ENCODE assay signal across 2 cellular contexts in genomic region chrX:129637217-129638109, GRCh38.
A peak's percentile ranks its signal among the peaks of the same experiment; 100 is the strongest.
TF ChIP-seq lines count a peak whose summit lies in the region.

No MANE protein-coding gene starts in this region.

TF ChIP-seq in GM23338, 12 proteins besides CTCF, POLR2A, EP300 and RAD21:
- TF ChIP-seq, protein P1, sequence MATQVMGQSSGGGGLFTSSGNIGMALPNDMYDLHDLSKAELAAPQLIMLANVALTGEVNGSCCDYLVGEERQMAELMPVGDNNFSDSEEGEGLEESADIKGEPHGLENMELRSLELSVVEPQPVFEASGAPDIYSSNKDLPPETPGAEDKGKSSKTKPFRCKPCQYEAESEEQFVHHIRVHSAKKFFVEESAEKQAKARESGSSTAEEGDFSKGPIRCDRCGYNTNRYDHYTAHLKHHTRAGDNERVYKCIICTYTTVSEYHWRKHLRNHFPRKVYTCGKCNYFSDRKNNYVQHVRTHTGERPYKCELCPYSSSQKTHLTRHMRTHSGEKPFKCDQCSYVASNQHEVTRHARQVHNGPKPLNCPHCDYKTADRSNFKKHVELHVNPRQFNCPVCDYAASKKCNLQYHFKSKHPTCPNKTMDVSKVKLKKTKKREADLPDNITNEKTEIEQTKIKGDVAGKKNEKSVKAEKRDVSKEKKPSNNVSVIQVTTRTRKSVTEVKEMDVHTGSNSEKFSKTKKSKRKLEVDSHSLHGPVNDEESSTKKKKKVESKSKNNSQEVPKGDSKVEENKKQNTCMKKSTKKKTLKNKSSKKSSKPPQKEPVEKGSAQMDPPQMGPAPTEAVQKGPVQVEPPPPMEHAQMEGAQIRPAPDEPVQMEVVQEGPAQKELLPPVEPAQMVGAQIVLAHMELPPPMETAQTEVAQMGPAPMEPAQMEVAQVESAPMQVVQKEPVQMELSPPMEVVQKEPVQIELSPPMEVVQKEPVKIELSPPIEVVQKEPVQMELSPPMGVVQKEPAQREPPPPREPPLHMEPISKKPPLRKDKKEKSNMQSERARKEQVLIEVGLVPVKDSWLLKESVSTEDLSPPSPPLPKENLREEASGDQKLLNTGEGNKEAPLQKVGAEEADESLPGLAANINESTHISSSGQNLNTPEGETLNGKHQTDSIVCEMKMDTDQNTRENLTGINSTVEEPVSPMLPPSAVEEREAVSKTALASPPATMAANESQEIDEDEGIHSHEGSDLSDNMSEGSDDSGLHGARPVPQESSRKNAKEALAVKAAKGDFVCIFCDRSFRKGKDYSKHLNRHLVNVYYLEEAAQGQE (IDR thresholded peaks at IDR 0.05; ENCODE audit: unreplicated experiment) = no peak
- TF ChIP-seq EZH2 (IDR thresholded peaks at IDR 0.05; ENCODE audit: low read depth, unreplicated experiment) = no peak
- TF ChIP-seq POLR2AphosphoS5 (IDR thresholded peaks at IDR 0.05; ENCODE audit: low read depth) = no peak
- TF ChIP-seq ETS1 (IDR thresholded peaks at IDR 0.05) = no peak
- no peak for TF ChIP-seq STAT1 (IDR thresholded peaks at IDR 0.05; ENCODE audit: unreplicated experiment)
- TF ChIP-seq NANOG (IDR thresholded peaks at IDR 0.05; ENCODE audit: borderline replicate concordance) = no peak
- TF ChIP-seq ZNF114 (CRISPR knock-in tag; IDR thresholded peaks at IDR 0.05) = no peak
- no peak for TF ChIP-seq JUNB (IDR thresholded peaks at IDR 0.05; ENCODE audit: unreplicated experiment)
- no peak for TF ChIP-seq ZNF331 (CRISPR knock-in tag; IDR thresholded peaks at IDR 0.05; ENCODE audit: low read depth)

TF ChIP-seq in HepG2, 621 proteins besides CTCF, POLR2A, EP300 and RAD21:
- TF ChIP-seq ZBTB49 (CRISPR knock-in tag; IDR thresholded peaks at IDR 0.05; ENCODE audit: borderline replicate concordance) = no peak
- TF ChIP-seq, protein P1 (IDR thresholded peaks at IDR 0.05; ENCODE audit: borderline replicate concordance in 1 of 2, low read depth in 1 of 2, low read length in 2 of 2) = no peak
- no peak for TF ChIP-seq ZFP1 (CRISPR knock-in tag; IDR thresholded peaks at IDR 0.05)
- peak; percentile 73 for TF ChIP-seq SMC3 (IDR thresholded peaks at IDR 0.05; ENCODE audit: low read length)
- TF ChIP-seq, protein P2, sequence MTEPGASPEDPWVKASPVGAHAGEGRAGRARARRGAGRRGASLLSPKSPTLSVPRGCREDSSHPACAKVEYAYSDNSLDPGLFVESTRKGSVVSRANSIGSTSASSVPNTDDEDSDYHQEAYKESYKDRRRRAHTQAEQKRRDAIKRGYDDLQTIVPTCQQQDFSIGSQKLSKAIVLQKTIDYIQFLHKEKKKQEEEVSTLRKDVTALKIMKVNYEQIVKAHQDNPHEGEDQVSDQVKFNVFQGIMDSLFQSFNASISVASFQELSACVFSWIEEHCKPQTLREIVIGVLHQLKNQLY (CRISPR knock-in tag; IDR thresholded peaks at IDR 0.05) = no peak
- no peak for TF ChIP-seq ELF4 (CRISPR knock-in tag; IDR thresholded peaks at IDR 0.05; ENCODE audit: borderline replicate concordance)
- no peak for TF ChIP-seq SNAI1 (CRISPR knock-in tag; IDR thresholded peaks at IDR 0.05; ENCODE audit: borderline replicate concordance)
- TF ChIP-seq GLI4 (CRISPR knock-in tag; IDR thresholded peaks at IDR 0.05; ENCODE audit: borderline replicate concordance) = no peak
- TF ChIP-seq HNF4G (IDR thresholded peaks at IDR 0.05; ENCODE audit: borderline replicate concordance, low read depth, low read length) = no peak
- TF ChIP-seq HNF4G (CRISPR knock-in tag; IDR thresholded peaks at IDR 0.05; ENCODE audit: borderline replicate concordance, low read depth) = no peak
- no peak for TF ChIP-seq AKAP8 (CRISPR knock-in tag; IDR thresholded peaks at IDR 0.05)
- TF ChIP-seq ZNF552 (CRISPR knock-in tag; IDR thresholded peaks at IDR 0.05; ENCODE audit: borderline replicate concordance) = no peak
- TF ChIP-seq STAG1 (CRISPR knock-in tag; IDR thresholded peaks at IDR 0.05) = peak; percentile 75
- TF ChIP-seq, protein P3, sequence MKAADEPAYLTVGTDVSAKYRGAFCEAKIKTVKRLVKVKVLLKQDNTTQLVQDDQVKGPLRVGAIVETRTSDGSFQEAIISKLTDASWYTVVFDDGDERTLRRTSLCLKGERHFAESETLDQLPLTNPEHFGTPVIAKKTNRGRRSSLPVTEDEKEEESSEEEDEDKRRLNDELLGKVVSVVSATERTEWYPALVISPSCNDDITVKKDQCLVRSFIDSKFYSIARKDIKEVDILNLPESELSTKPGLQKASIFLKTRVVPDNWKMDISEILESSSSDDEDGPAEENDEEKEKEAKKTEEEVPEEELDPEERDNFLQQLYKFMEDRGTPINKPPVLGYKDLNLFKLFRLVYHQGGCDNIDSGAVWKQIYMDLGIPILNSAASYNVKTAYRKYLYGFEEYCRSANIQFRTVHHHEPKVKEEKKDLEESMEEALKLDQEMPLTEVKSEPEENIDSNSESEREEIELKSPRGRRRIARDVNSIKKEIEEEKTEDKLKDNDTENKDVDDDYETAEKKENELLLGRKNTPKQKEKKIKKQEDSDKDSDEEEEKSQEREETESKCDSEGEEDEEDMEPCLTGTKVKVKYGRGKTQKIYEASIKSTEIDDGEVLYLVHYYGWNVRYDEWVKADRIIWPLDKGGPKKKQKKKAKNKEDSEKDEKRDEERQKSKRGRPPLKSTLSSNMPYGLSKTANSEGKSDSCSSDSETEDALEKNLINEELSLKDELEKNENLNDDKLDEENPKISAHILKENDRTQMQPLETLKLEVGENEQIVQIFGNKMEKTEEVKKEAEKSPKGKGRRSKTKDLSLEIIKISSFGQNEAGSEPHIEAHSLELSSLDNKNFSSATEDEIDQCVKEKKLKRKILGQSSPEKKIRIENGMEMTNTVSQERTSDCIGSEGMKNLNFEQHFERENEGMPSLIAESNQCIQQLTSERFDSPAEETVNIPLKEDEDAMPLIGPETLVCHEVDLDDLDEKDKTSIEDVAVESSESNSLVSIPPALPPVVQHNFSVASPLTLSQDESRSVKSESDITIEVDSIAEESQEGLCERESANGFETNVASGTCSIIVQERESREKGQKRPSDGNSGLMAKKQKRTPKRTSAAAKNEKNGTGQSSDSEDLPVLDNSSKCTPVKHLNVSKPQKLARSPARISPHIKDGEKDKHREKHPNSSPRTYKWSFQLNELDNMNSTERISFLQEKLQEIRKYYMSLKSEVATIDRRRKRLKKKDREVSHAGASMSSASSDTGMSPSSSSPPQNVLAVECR (CRISPR knock-in tag; IDR thresholded peaks at IDR 0.05; ENCODE audit: borderline replicate concordance) = no peak
- no peak for TF ChIP-seq YEATS2 (CRISPR knock-in tag; IDR thresholded peaks at IDR 0.05; ENCODE audit: borderline replicate concordance)
- no peak for TF ChIP-seq SOX13 (IDR thresholded peaks at IDR 0.05)
- no peak for TF ChIP-seq SOX13 (CRISPR knock-in tag; conservative IDR thresholded peaks at IDR 0.05 in 1 of 2, IDR thresholded peaks at IDR 0.05 in 1 of 2)
